In genomic region chr2:88253997-88254396, GRCh38 we compare ENCODE assay signal across 29 cellular contexts.
"Had no signal": no experiment of that assay in that cellular context is flagged by ENCODE, and none has a peak within 500 bp of the region (broad histone marks: within the 10 kb centered on the region; RNA-seq: fewer than 3 reads in every experiment).

No MANE protein-coding gene starts in this region.

- H3K36me3 ChIP-seq: neutrophil, pancreas, prostate gland, right atrium auricular region, spleen, suprapubic skin, tibial artery, transverse colon, upper lobe of right lung, uterus had no signal

- ATAC-seq: naive thymus-derived CD8-positive, alpha-beta T cell; natural killer cell treated with Interleukin-12 subunit alpha and Interleukin-12 subunit beta and Interleukin-15 and Interleukin-18, amount 100 ng/mL, for 72 hours; pancreas; sciatic nerve; stimulated activated memory B cell treated with anti-CD40 and anti-IgM and Interleukin-4, amounts not matched to agents 10 μg/mL and 1 μg/mL and 100 μg/mL, for 72 hours; stimulated activated naive CD8-positive, alpha-beta T cell treated with anti-CD3 and anti-CD28 coated beads, Interleukin-15, amount 100 ng/mL, for 72 hours; stimulated activated naive CD8-positive, alpha-beta T cell treated with anti-CD3 and anti-CD28 coated beads, Interleukin-15, Interleukin-2, amounts not matched to agents 100 U/mL and 50 U/mL, for 24 hours; upper lobe of right lung had no signal

- H3K9me3 ChIP-seq: neutrophil, pancreas, prostate gland, right atrium auricular region, spleen, suprapubic skin, testis, tibial artery, transverse colon, upper lobe of right lung, uterus had no signal

- FAIRE-seq: pancreas had no signal

- DNase-seq: naive thymus-derived CD8-positive, alpha-beta T cell; nephron progenitor cell; nucleus accumbens; pancreas; retina; spleen; stimulated activated CD4-positive, alpha-beta T cell treated with anti-CD3 and anti-CD28 coated beads, Interleukin-12 subunit alpha, Interleukin-12 subunit beta, amount 100 ng/mL, for 4 hours; stimulated activated CD4-positive, alpha-beta T cell treated with anti-CD3 and anti-CD28 coated beads, Interleukin-1b, Interleukin-23, amount 100 ng/mL, for 48 hours; stimulated activated CD4-positive, alpha-beta T cell treated with anti-CD3 and anti-CD28 coated beads, Interleukin-4, amount 100 ng/mL, for 1 hour; stimulated activated CD4-positive, alpha-beta T cell treated with anti-CD3 and anti-CD28 coated beads, Interleukin-4, amount 100 ng/mL, for 4 hours; stimulated activated CD8-positive, alpha-beta memory T cell treated with anti-CD3 and anti-CD28 coated beads, Interleukin-4, amount 100 ng/mL, for 48 hours; stimulated activated naive CD4-positive, alpha-beta T cell; stimulated activated naive CD8-positive, alpha-beta T cell treated with anti-CD3 and anti-CD28 coated beads, Interleukin-15, amount 100 ng/mL, for 72 hours; stimulated activated naive CD8-positive, alpha-beta T cell treated with anti-CD3 and anti-CD28 coated beads, Interleukin-15, Interleukin-2, amounts not matched to agents 100 U/mL and 50 U/mL, for 24 hours; substantia nigra; testis; tibial artery; transverse colon; upper lobe of right lung; uterus had no signal

- H3K4me2 ChIP-seq: smooth muscle cell had no signal

- H3K4me3 ChIP-seq: pancreas, prostate gland, right atrium auricular region, skin epidermis, smooth muscle cell, spleen, suprapubic skin, testis, tibial artery, transverse colon, upper lobe of right lung, uterus had no signal

- H3K27ac ChIP-seq: neutrophil, pancreas, prostate gland, spleen, suprapubic skin, testis, tibial artery, transverse colon, upper lobe of right lung, uterus had no signal

- H3K4me1 ChIP-seq: pancreas, prostate gland, spleen, testis, tibial artery, transverse colon, upper lobe of right lung, uterus had no signal

- H3K27me3 ChIP-seq: neutrophil, pancreas, right atrium auricular region, testis, transverse colon, upper lobe of right lung, uterus had no signal
